ENCODE assay signal across 14 cellular contexts in the genomic region with DNA sequence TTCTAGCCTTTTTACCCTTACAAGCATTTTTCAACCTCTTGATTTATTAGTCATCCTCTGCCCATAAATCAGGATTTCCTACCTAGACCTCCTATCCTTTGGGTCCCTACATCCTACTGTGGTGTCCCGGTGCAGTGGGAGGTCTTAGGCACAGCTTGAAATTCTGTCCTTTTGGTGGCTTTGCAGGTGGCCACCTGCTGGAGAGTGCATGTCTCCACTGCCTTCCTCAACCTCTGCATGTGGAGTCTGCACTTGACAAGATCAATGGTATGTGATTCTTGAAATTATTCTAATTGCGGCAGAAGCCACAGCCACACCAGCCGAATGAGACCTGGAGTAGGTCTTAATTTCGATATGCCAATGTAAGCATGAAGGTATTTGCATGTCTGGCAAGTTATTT. TPM values are rescaled to one million over a fixed set of nuclear protein-coding genes. Genes with fewer than 3 reads are reported as not detected.
DNase-seq lines count a peak whose midpoint lies in the region; ATAC-seq and TF ChIP-seq lines count a peak whose summit lies in the region.
"Had no signal": no experiment of that assay in that cellular context is flagged by ENCODE, and none has a peak within 500 bp of the region (broad histone marks: within the 10 kb centered on the region; RNA-seq: fewer than 3 reads in every experiment).

No MANE protein-coding gene starts in this region.

- no peaks in the 10 kb centered on the region for H3K9me3 ChIP-seq in upper lobe of right lung
- H3K9me3 ChIP-seq: BE2C had no signal

- intact Hi-C loops in activated CD4-positive, alpha-beta memory T cell treated with anti-CD3 and anti-CD28 coated beads for 36 hours (cut with micrococcal nuclease) = loop anchor here (5.0 kb wide), 1 partner anchor 81 kb away; no protein-coding TSS in a partner anchor
- intact Hi-C loops in upper lobe of right lung (cut with DNase I) (no loop called here), sciatic nerve (cut with DNase I) (no loop called here)

- H3K4me3 ChIP-seq in Jurkat, Clone E6-1 (ENCODE audit: low read length) = no peak overlapping the region
- no peak overlapping the region for H3K4me3 ChIP-seq in upper lobe of right lung

- ATAC-seq in upper lobe of right lung (no peak), sciatic nerve (no peak), HG03521 (IDR thresholded peaks at IDR 0.05; ENCODE audit: unreplicated experiment) (no peak)

- no peaks in the 10 kb centered on the region for H3K4me1 ChIP-seq in upper lobe of right lung

- no peak overlapping the region for H3K4me3 Mint-ChIP-seq in activated CD4-positive, alpha-beta memory T cell treated with anti-CD3 and anti-CD28 coated beads for 36 hours
- H3K4me3 Mint-ChIP-seq: stimulated activated naive B cell treated with anti-CD40 and anti-IgM and Interleukin-4, amounts not matched to agents 10 μg/mL and 1 μg/mL and 100 μg/mL, for 72 hours; T-helper 2 cell treated with Interferon-gamma antibody and Interleukin-4, amounts not matched to agents 5 μg/mL and 100 μg/mL, for 36 hours had no signal

- CTCF ChIA-PET in activated CD4-positive, alpha-beta memory T cell treated with anti-CD3 and anti-CD28 coated beads for 36 hours (lab: Charles Lee) = interaction anchor here (0.6 to 2.9 kb wide), 4 partner anchors 12 to 67 kb away, joined by 3 to 8 read pairs (median 3); no protein-coding TSS in a partner anchor

- H3K27ac ChIP-seq in upper lobe of right lung = no peak overlapping the region

- H3K36me3 Mint-ChIP-seq in activated CD4-positive, alpha-beta memory T cell treated with anti-CD3 and anti-CD28 coated beads for 36 hours = no peaks in the 10 kb centered on the region
- H3K36me3 Mint-ChIP-seq: stimulated activated naive B cell treated with anti-CD40 and anti-IgM and Interleukin-4, amounts not matched to agents 10 μg/mL and 1 μg/mL and 100 μg/mL, for 72 hours had no signal

- no peaks in the 10 kb centered on the region for H3K27me3 ChIP-seq in upper lobe of right lung
- H3K27me3 ChIP-seq: BE2C had no signal

- H3K4me1 Mint-ChIP-seq in activated CD4-positive, alpha-beta memory T cell treated with anti-CD3 and anti-CD28 coated beads for 36 hours (ENCODE audit: low read depth) = peaks cover 15% of the 10 kb centered on the region

- DNase-seq in stimulated activated CD4-positive, alpha-beta T cell treated with anti-CD3 and anti-CD28 coated beads, Interleukin-12 subunit alpha, Interleukin-12 subunit beta, amount 100 ng/mL, for 4 hours = peak; percentile 3
- no peak for DNase-seq in stimulated activated CD4-positive, alpha-beta T cell treated with anti-CD3 and anti-CD28 coated beads, Interleukin-15, amount 100 ng/mL, for 24 hours
- peak; percentile 26 for DNase-seq in Jurkat, Clone E6-1 (ENCODE audit: low read depth, low spot score)
- peak; percentile 31 for DNase-seq in activated CD4-positive, alpha-beta memory T cell treated with anti-CD3 and anti-CD28 coated beads for 36 hours
- DNase-seq in upper lobe of right lung (no peak), sciatic nerve (ENCODE audit: low spot score) (no peak), NAMALWA (ENCODE audit: low spot score) (no peak)
- DNase-seq: BE2C; foreskin fibroblast; NCI-H1105; NCI-H446; stimulated activated naive B cell treated with anti-CD40 and anti-IgM and Interleukin-4, amounts not matched to agents 10 μg/mL and 1 μg/mL and 100 μg/mL, for 72 hours had no signal

- POLR2A ChIA-PET in activated CD4-positive, alpha-beta memory T cell treated with anti-CD3 and anti-CD28 coated beads for 36 hours (lab: Charles Lee) = no interaction called here

- H3K27me3 Mint-ChIP-seq in activated CD4-positive, alpha-beta memory T cell treated with anti-CD3 and anti-CD28 coated beads for 36 hours = no peaks in the 10 kb centered on the region

- TF ChIP-seq CTCF in upper lobe of right lung (IDR thresholded peaks at IDR 0.05) = peak; percentile 16

- H3K9me3 Mint-ChIP-seq in activated CD4-positive, alpha-beta memory T cell treated with anti-CD3 and anti-CD28 coated beads for 36 hours = no peaks in the 10 kb centered on the region
- H3K9me3 Mint-ChIP-seq: stimulated activated naive B cell treated with anti-CD40 and anti-IgM and Interleukin-4, amounts not matched to agents 10 μg/mL and 1 μg/mL and 100 μg/mL, for 72 hours; T-helper 2 cell treated with Interferon-gamma antibody and Interleukin-4, amounts not matched to agents 5 μg/mL and 100 μg/mL, for 36 hours had no signal

- no peaks in the 10 kb centered on the region for H3K36me3 ChIP-seq in upper lobe of right lung
- H3K36me3 ChIP-seq: BE2C had no signal

- H3K27ac Mint-ChIP-seq in activated CD4-positive, alpha-beta memory T cell treated with anti-CD3 and anti-CD28 coated beads for 36 hours = no peak overlapping the region
- H3K27ac Mint-ChIP-seq: stimulated activated naive B cell treated with anti-CD40 and anti-IgM and Interleukin-4, amounts not matched to agents 10 μg/mL and 1 μg/mL and 100 μg/mL, for 72 hours; T-helper 2 cell treated with Interferon-gamma antibody and Interleukin-4, amounts not matched to agents 5 μg/mL and 100 μg/mL, for 36 hours had no signal

RNA-seq across cellular contexts. Expression of a gene that starts 11.4 kb away (rescaled TPM):
- 9.2 TPM for polyA plus RNA-seq in Jurkat, Clone E6-1 (2012; ENCODE audit: insufficient read depth, insufficient read length)
- total RNA-seq in activated CD4-positive, alpha-beta memory T cell treated with anti-CD3 and anti-CD28 coated beads for 36 hours = 10 to 100 TPM; 25.2 to 25.6 TPM
- total RNA-seq in upper lobe of right lung (8.9 TPM), sciatic nerve (0.85 TPM)

Comparison
In these comparisons a context has a peak if more than half of its experiments do, and no peak if none do; other contexts are left out.
1. DNase-seq: peak in stimulated activated CD4-positive, alpha-beta T cell treated with anti-CD3 and anti-CD28 coated beads, Interleukin-12 subunit alpha, Interleukin-12 subunit beta, amount 100 ng/mL, for 4 hours (single experiment), Jurkat, Clone E6-1 (single experiment) and activated CD4-positive, alpha-beta memory T cell treated with anti-CD3 and anti-CD28 coated beads for 36 hours (single experiment); none in stimulated activated CD4-positive, alpha-beta T cell treated with anti-CD3 and anti-CD28 coated beads, Interleukin-15, amount 100 ng/mL, for 24 hours (single experiment), upper lobe of right lung (single experiment), sciatic nerve (single experiment) and NAMALWA (single experiment).